In genomic region chr5:124644138-124644537, GRCh38 we compare ENCODE assay signal across 2 cellular contexts.
TF ChIP-seq lines count a peak whose summit lies in the region.

No MANE protein-coding gene starts in this region.

TF ChIP-seq in IMR-90, 13 proteins besides CTCF, POLR2A, EP300 and RAD21:
- TF ChIP-seq SMC3 (IDR thresholded peaks at IDR 0.05; ENCODE audit: low read depth, low read length): 0 out of 2 replicates have a peak, but pooled peaks have one; percentile 11
- no peak for TF ChIP-seq RCOR1 (IDR thresholded peaks at IDR 0.05; ENCODE audit: insufficient replicate concordance, low read length)
- TF ChIP-seq ELK1 (IDR thresholded peaks at IDR 0.05; ENCODE audit: borderline replicate concordance, low read depth, low read length): no peak
- peak; percentile 13; the same call in 1 of the 2 replicates for TF ChIP-seq MAFK (IDR thresholded peaks at IDR 0.05; ENCODE audit: low read depth, low read length)
- no peak for TF ChIP-seq BHLHE40 (IDR thresholded peaks at IDR 0.05; ENCODE audit: low read depth, low read length)
- TF ChIP-seq NFE2L2 (IDR thresholded peaks at IDR 0.05; ENCODE audit: low read depth, low read length): no peak
- no peak for TF ChIP-seq CEBPB (IDR thresholded peaks at IDR 0.05; ENCODE audit: low read depth, low read length)
- no peak for TF ChIP-seq MXI1 (IDR thresholded peaks at IDR 0.05; ENCODE audit: borderline replicate concordance, low read depth, low read length)
- no peak for TF ChIP-seq RFX5 (IDR thresholded peaks at IDR 0.05; ENCODE audit: low read depth, low read length)
- TF ChIP-seq CHD1 (IDR thresholded peaks at IDR 0.05; ENCODE audit: low read depth, low read length): no peak
- TF ChIP-seq FOS (IDR thresholded peaks at IDR 0.05; ENCODE audit: low read depth, low read length): peak; percentile 43; the same call in 1 of the 2 replicates
- TF ChIP-seq USF2 (IDR thresholded peaks at IDR 0.05; ENCODE audit: low read depth, low read length): no peak
- TF ChIP-seq MAZ (IDR thresholded peaks at IDR 0.05; ENCODE audit: borderline replicate concordance, low read depth, low read length): no peak

TF ChIP-seq in SK-N-SH, 30 proteins besides CTCF, POLR2A, EP300 and RAD21:
- TF ChIP-seq TAF1 (IDR thresholded peaks at IDR 0.05; ENCODE audit: borderline replicate concordance, low read depth, low read length) (no peak), FOXM1 (IDR thresholded peaks at IDR 0.05; ENCODE audit: low read depth) (no peak), JUND (IDR thresholded peaks at IDR 0.05) (no peak), USF1 (IDR thresholded peaks at IDR 0.05; ENCODE audit: borderline replicate concordance, low read depth) (no peak), NFIC (IDR thresholded peaks at IDR 0.05; ENCODE audit: borderline replicate concordance) (no peak), PBX3 (IDR thresholded peaks at IDR 0.05) (no peak), TCF12 (IDR thresholded peaks at IDR 0.05) (no peak), EZH2phosphoT487 (IDR thresholded peaks at IDR 0.05; ENCODE audit: borderline replicate concordance, low read depth) (no peak), ELF1 (IDR thresholded peaks at IDR 0.05) (no peak), ZBTB33 (IDR thresholded peaks at IDR 0.05; ENCODE audit: borderline replicate concordance, low read depth) (no peak), REST (IDR thresholded peaks at IDR 0.05; ENCODE audit: low read depth, low read length) (no peak), RXRA (IDR thresholded peaks at IDR 0.05; ENCODE audit: borderline replicate concordance, low read depth) (no peak), USF2 (IDR thresholded peaks at IDR 0.05; ENCODE audit: borderline replicate concordance, low read depth, low read length) (no peak), GATA2 (CRISPR knock-in tag; IDR thresholded peaks at IDR 0.05) (no peak)
